ENCODE assay signal across 1 cellular context in genomic region chr6:81768150-81768942, GRCh38.
TF ChIP-seq lines count a peak whose summit lies in the region.

No MANE protein-coding gene starts in this region.

TF ChIP-seq in HepG2, 621 proteins besides CTCF, POLR2A, EP300 and RAD21 (continued from another document):
- TF ChIP-seq ZNF362 (CRISPR knock-in tag; IDR thresholded peaks at IDR 0.05; ENCODE audit: borderline replicate concordance) (peak; percentile 46; the same call in 1 of the 2 replicates), ZMYM4 (CRISPR knock-in tag; IDR thresholded peaks at IDR 0.05) (0 out of 2 replicates have a peak, but pooled peaks have one; percentile 28), ZNF724P (CRISPR knock-in tag; IDR thresholded peaks at IDR 0.05; ENCODE audit: borderline replicate concordance) (no peak), ZNF589 (CRISPR knock-in tag; conservative IDR thresholded peaks at IDR 0.05) (no peak), MEIS1 (CRISPR knock-in tag; IDR thresholded peaks at IDR 0.05; ENCODE audit: borderline replicate concordance) (no peak), ARID5B (CRISPR knock-in tag; IDR thresholded peaks at IDR 0.05) (peak; percentile 45; the same call in 1 of the 2 replicates), AHDC1 (CRISPR knock-in tag; IDR thresholded peaks at IDR 0.05; ENCODE audit: borderline replicate concordance) (0 out of 2 replicates have a peak, but pooled peaks have one; percentile 23), NAIF1 (CRISPR knock-in tag; IDR thresholded peaks at IDR 0.05; ENCODE audit: borderline replicate concordance) (no peak), ZNF460 (CRISPR knock-in tag; IDR thresholded peaks at IDR 0.05; ENCODE audit: borderline replicate concordance) (peak; percentile 95), RFXAP (CRISPR knock-in tag; IDR thresholded peaks at IDR 0.05; ENCODE audit: borderline replicate concordance) (no peak), RARA (CRISPR knock-in tag; IDR thresholded peaks at IDR 0.05) (peak; percentile 34; the same call in 1 of the 2 replicates), ZNF550 (CRISPR knock-in tag; IDR thresholded peaks at IDR 0.05; ENCODE audit: borderline replicate concordance) (no peak), HNF4A (CRISPR knock-in tag; IDR thresholded peaks at IDR 0.05) (peak; percentile 50; the same call in 1 of the 2 replicates), RNF219 (CRISPR knock-in tag; IDR thresholded peaks at IDR 0.05) (no peak), SOX13 (IDR thresholded peaks at IDR 0.05) (no peak), SOX13 (CRISPR knock-in tag; conservative IDR thresholded peaks at IDR 0.05 in 1 of 2, IDR thresholded peaks at IDR 0.05 in 1 of 2) (0 out of 4 replicates have a peak, but pooled peaks of 1 of the 2 experiments have one; percentile 22)
TF ChIP-seq in HepG2: peak in this region for 9.
